Comparison of ENCODE assay signal across 8 cellular contexts in the genomic region with DNA sequence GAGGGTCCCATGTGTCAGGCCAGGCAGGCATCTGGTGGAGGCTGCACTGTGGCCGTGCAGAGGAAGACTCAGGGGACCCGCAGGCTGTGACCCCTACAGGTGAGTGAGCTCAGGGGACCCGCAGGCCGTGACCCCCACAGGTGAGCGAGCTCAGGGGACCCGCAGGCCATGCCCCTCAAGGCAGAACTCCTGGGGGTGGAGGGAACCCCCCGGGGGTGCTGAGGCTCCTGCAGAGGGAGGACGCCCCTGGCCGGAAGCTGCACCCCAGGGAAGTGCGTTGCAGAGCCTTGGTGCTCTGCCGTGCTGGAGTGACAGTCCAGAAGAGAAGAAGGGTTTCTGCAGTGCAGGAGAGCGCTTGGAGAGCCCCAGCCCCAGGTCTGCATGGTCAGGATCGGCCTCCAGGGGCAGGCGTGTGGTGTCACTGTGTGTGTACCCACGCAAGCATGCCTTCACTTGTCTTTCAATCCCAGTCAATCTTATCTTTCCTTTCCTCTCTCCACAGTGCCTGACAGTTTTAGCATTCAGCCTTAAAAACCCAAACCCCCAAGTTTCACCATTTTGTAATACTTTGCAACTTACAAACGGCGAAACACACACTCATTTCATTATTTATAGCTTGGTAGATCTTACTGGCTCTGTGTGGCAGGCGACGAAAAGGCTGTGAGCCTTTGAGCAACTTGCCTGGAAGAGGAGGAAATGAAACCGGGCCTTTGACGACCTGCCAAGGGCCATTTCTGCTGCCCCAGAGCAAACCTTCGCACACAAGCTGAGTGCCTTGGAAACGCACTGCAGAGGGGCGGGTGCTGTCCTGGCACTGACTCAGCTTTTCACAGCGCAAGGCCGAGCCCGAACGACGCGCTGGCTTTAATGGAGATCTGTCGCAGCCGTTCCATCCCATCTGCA.
A peak's percentile ranks its signal among the peaks of the same experiment; 100 is the strongest.
DNase-seq lines count a peak whose midpoint lies in the region; ATAC-seq, FAIRE-seq and TF ChIP-seq lines count a peak whose summit lies in the region.

No MANE protein-coding gene starts in this region.

- no peak overlapping the region for H3K27ac Mint-ChIP-seq in activated CD8-positive, alpha-beta memory T cell treated with anti-CD3 and anti-CD28 coated beads, Interleukin-2, amount 10 ng/mL, durations not matched to agents 7 days and 5 days

- TF ChIP-seq CTCF in bronchial epithelial cell (IDR thresholded peaks at IDR 0.05; ENCODE audit: insufficient read depth, low read length, severe bottlenecking), result peak; percentile 74

- H3K27me3 ChIP-seq in bronchial epithelial cell (ENCODE audit: control insufficient read depth, insufficient read depth, low read length), result no peaks in the 10 kb centered on the region

- H3K4me3 Mint-ChIP-seq in activated CD8-positive, alpha-beta memory T cell treated with anti-CD3 and anti-CD28 coated beads, Interleukin-2, amount 10 ng/mL, durations not matched to agents 7 days and 5 days, result no peak overlapping the region

- no peaks in the 10 kb centered on the region for H3K36me3 Mint-ChIP-seq in activated CD8-positive, alpha-beta memory T cell treated with anti-CD3 and anti-CD28 coated beads, Interleukin-2, amount 10 ng/mL, durations not matched to agents 7 days and 5 days

- H3K27me3 Mint-ChIP-seq in activated CD8-positive, alpha-beta memory T cell treated with anti-CD3 and anti-CD28 coated beads, Interleukin-2, amount 10 ng/mL, durations not matched to agents 7 days and 5 days, result peaks cover 3% of the 10 kb centered on the region

- no peak for ATAC-seq in activated CD8-positive, alpha-beta memory T cell treated with anti-CD3 and anti-CD28 coated beads, Interleukin-2, amount 10 ng/mL, durations not matched to agents 7 days and 5 days
- ATAC-seq in GM19351 (IDR thresholded peaks at IDR 0.05; ENCODE audit: unreplicated experiment), result no peak

- H3K4me3 ChIP-seq in bronchial epithelial cell (ENCODE audit: low read depth, low read length), result peak overlapping the region; percentile 9

- H3K36me3 ChIP-seq in bronchial epithelial cell (ENCODE audit: control insufficient read depth, insufficient read depth, low read length), result no peaks in the 10 kb centered on the region

- peak; percentile 40 for DNase-seq in COLO829 (ENCODE audit: low spot score)
- peak; percentile 26 for DNase-seq in NCI-H2107 treated with DMSO at 0.1 percent for 48 hours (lab: John Stamatoyannopoulos, UW; ENCODE audit: unreplicated experiment)
- DNase-seq in bronchial epithelial cell (ENCODE audit: low read depth), result peak; percentile 64
- peak; percentile 89 for DNase-seq in medulla oblongata (ENCODE audit: extremely low spot score)
- no peak for DNase-seq in activated effector memory CD4-positive, alpha-beta T cell treated with Interleukin-2 at 50 U/mL for 16 hours
- DNase-seq in NCI-H1436 treated with DMSO at 0.1 percent for 48 hours (lab: John Stamatoyannopoulos, UW), result no peak
- no peak for DNase-seq in activated CD8-positive, alpha-beta memory T cell treated with anti-CD3 and anti-CD28 coated beads, Interleukin-2, amount 10 ng/mL, durations not matched to agents 7 days and 5 days

- no peak for FAIRE-seq in bronchial epithelial cell (lab: Jason Lieb, UNC)

- CTCF ChIA-PET in activated CD8-positive, alpha-beta memory T cell treated with anti-CD3 and anti-CD28 coated beads, Interleukin-2, amount 10 ng/mL, durations not matched to agents 7 days and 5 days (lab: Charles Lee), result interaction anchor here (6.0 kb wide), 1 partner anchor 446 kb away, joined by 179 read pairs; no protein-coding TSS in a partner anchor

- H3K9me3 Mint-ChIP-seq in activated CD8-positive, alpha-beta memory T cell treated with anti-CD3 and anti-CD28 coated beads, Interleukin-2, amount 10 ng/mL, durations not matched to agents 7 days and 5 days (ENCODE audit: low read depth), result no peaks in the 10 kb centered on the region

- no peaks in the 10 kb centered on the region for H3K4me1 Mint-ChIP-seq in activated CD8-positive, alpha-beta memory T cell treated with anti-CD3 and anti-CD28 coated beads, Interleukin-2, amount 10 ng/mL, durations not matched to agents 7 days and 5 days

Comparison
In these comparisons a context has a peak if more than half of its experiments do, and no peak if none do; other contexts are left out.
1. DNase-seq: peak in COLO829 (single experiment), NCI-H2107 treated with DMSO at 0.1 percent for 48 hours (single experiment), bronchial epithelial cell (single experiment) and medulla oblongata (single experiment); none in activated effector memory CD4-positive, alpha-beta T cell treated with Interleukin-2 at 50 U/mL for 16 hours (single experiment), NCI-H1436 treated with DMSO at 0.1 percent for 48 hours (single experiment) and activated CD8-positive, alpha-beta memory T cell treated with anti-CD3 and anti-CD28 coated beads, Interleukin-2, amount 10 ng/mL, durations not matched to agents 7 days and 5 days (single experiment).